16 cellular contexts compared by ENCODE assay signal in genomic region chr22:23688121-23688520, GRCh38. TPM values are rescaled to one million over a fixed set of nuclear protein-coding genes. Genes with fewer than 3 reads are reported as not detected.
A peak's percentile ranks its signal among the peaks of the same experiment; 100 is the strongest.
DNase-seq lines count a peak whose midpoint lies in the region; ATAC-seq and TF ChIP-seq lines count a peak whose summit lies in the region.
"Had no signal": no experiment of that assay in that cellular context is flagged by ENCODE, and none has a peak within 500 bp of the region (broad histone marks: within the 10 kb centered on the region; RNA-seq: fewer than 3 reads in every experiment).

No MANE protein-coding gene starts in this region.

- H3K9me3 Mint-ChIP-seq in chondrocyte (ENCODE audit: low read depth), result no peaks in the 10 kb centered on the region
- H3K9me3 Mint-ChIP-seq: CD4-positive, alpha-beta T cell had no signal

- TF ChIP-seq CTCF in chondrocyte (IDR thresholded peaks at IDR 0.05) (no peak), prostate gland (IDR thresholded peaks at IDR 0.05) (no peak)

- intact Hi-C loops in prostate gland (cut with DNase I), result no loop called here

- H3K27me3 ChIP-seq in prostate gland (replicated peaks; ENCODE audit: insufficient read depth), result no peaks in the 10 kb centered on the region

- H3K27ac Mint-ChIP-seq in chondrocyte (ENCODE audit: unreplicated experiment), result no peak overlapping the region
- H3K27ac Mint-ChIP-seq: CD4-positive, alpha-beta T cell had no signal

- peaks cover 20% of the 10 kb centered on the region for H3K36me3 Mint-ChIP-seq in chondrocyte (ENCODE audit: low read depth)

- no peaks in the 10 kb centered on the region for H3K27me3 Mint-ChIP-seq in chondrocyte (ENCODE audit: low read depth)
- H3K27me3 Mint-ChIP-seq: CD4-positive, alpha-beta T cell had no signal

- TF ChIP-seq POLR2A in prostate gland (IDR thresholded peaks at IDR 0.05), result no peak

- 94% methylated on average over 10 of the region's 10 CpGs for WGBS in prostate gland

- no peaks in the 10 kb centered on the region for H3K36me3 ChIP-seq in prostate gland
- H3K36me3 ChIP-seq: HAP-1 had no signal

- no peak overlapping the region for H3K27ac ChIP-seq in prostate gland
- H3K27ac ChIP-seq: 22Rv1, A549, C4-2B had no signal

- peaks cover 5% of the 10 kb centered on the region for H3K4me1 Mint-ChIP-seq in chondrocyte (ENCODE audit: low read depth)

- no peak overlapping the region for H3K4me3 ChIP-seq in prostate gland
- H3K4me3 ChIP-seq: A549, HAP-1 had no signal

- no peak overlapping the region for H3K4me3 Mint-ChIP-seq in chondrocyte (ENCODE audit: unreplicated experiment)
- H3K4me3 Mint-ChIP-seq: CD4-positive, alpha-beta T cell had no signal

- H3K9me3 ChIP-seq in prostate gland, result no peaks in the 10 kb centered on the region
- H3K9me3 ChIP-seq: A549, Caco-2, HAP-1 had no signal

- peak; percentile 47 for DNase-seq in activated CD8-positive, alpha-beta memory T cell treated with anti-CD3 and anti-CD28 coated beads for 24 hours
- no peak for DNase-seq in activated CD8-positive, alpha-beta memory T cell treated with anti-CD3 and anti-CD28 coated beads, Interleukin-2, amount 50 U/mL, for 4 hours
- peak; percentile 52 for DNase-seq in chondrocyte (ENCODE audit: low spot score)
- peak; percentile 76 for DNase-seq in mesenteric fat pad (ENCODE audit: low spot score)
- no peak for DNase-seq in activated CD4-positive, alpha-beta T cell treated with anti-CD3 and anti-CD28 coated beads, Interleukin-2, amount 50 U/mL, for 1 hour
- DNase-seq in prostate gland (ENCODE audit: low spot score), result no peak
- DNase-seq: AML-193; Caco-2; CD4-positive, alpha-beta T cell had no signal

- ATAC-seq in HG03045 (IDR thresholded peaks at IDR 0.05; ENCODE audit: unreplicated experiment), result no peak
- ATAC-seq: A549 had no signal

- no peaks in the 10 kb centered on the region for H3K4me1 ChIP-seq in prostate gland (replicated peaks)
- H3K4me1 ChIP-seq: A549, Caco-2, HAP-1 had no signal

RNA-seq across cellular contexts. Expression of gene RGL4, which starts 2.7 kb away (rescaled TPM):
- total RNA-seq in chondrocyte, result not detected in 3 replicates
- 1.5 TPM for total RNA-seq in mesenteric fat pad
- under 1 TPM in 1 of 2 donors, not detected in 1; 0.91 TPM for total RNA-seq in prostate gland
- total RNA-seq: Caco-2, H1, HT1080 had no signal

RNA-seq across cellular contexts. Expression of gene DRICH1, which starts 56.0 kb away (rescaled TPM):
- not detected in 3 replicates for total RNA-seq in chondrocyte
- 0.39 TPM for total RNA-seq in mesenteric fat pad
- total RNA-seq in prostate gland, result 1 to 10 TPM in 1 of 2 donors, not detected in 1; 2.8 TPM

Comparison
In these comparisons a context has a peak if more than half of its experiments do, and no peak if none do; other contexts are left out.
1. DNase-seq: peak in activated CD8-positive, alpha-beta memory T cell treated with anti-CD3 and anti-CD28 coated beads for 24 hours (single experiment), chondrocyte (single experiment) and mesenteric fat pad (single experiment); none in activated CD8-positive, alpha-beta memory T cell treated with anti-CD3 and anti-CD28 coated beads, Interleukin-2, amount 50 U/mL, for 4 hours (single experiment), activated CD4-positive, alpha-beta T cell treated with anti-CD3 and anti-CD28 coated beads, Interleukin-2, amount 50 U/mL, for 1 hour (single experiment) and prostate gland (single experiment).